Comparison of ENCODE assay signal across 21 cellular contexts in genomic region chr6:2773450-2773849, GRCh38. TPM values are rescaled to one million over a fixed set of nuclear protein-coding genes. Genes with fewer than 3 reads are reported as not detected.
DNase-seq lines count a peak whose midpoint lies in the region; ATAC-seq and TF ChIP-seq lines count a peak whose summit lies in the region.
"Had no signal": no experiment of that assay in that cellular context is flagged by ENCODE, and none has a peak within 500 bp of the region (broad histone marks: within the 10 kb centered on the region; RNA-seq: fewer than 3 reads in every experiment).

No MANE protein-coding gene starts in this region.

- H3K4me1 Mint-ChIP-seq in HFFc6 (ENCODE audit: low read depth) (peaks cover 43% of the 10 kb centered on the region), chondrocyte (ENCODE audit: low read depth) (peaks cover 42% of the 10 kb centered on the region)

- no peak for TF ChIP-seq CTCF in AG10803 (conservative IDR thresholded peaks at IDR 0.05; ENCODE audit: low read length)
- no peak for TF ChIP-seq CTCF in HFFc6 (IDR thresholded peaks at IDR 0.05)
- no peak for TF ChIP-seq CTCF in chondrocyte (IDR thresholded peaks at IDR 0.05)
- TF ChIP-seq CTCF in foreskin fibroblast (IDR thresholded peaks at IDR 0.05; ENCODE audit: low read depth, low read length), result no peak

- H3K27me3 Mint-ChIP-seq in HFFc6 (ENCODE audit: insufficient read depth), result no peaks in the 10 kb centered on the region
- H3K27me3 Mint-ChIP-seq in chondrocyte (ENCODE audit: low read depth), result no peaks in the 10 kb centered on the region
- H3K27me3 Mint-ChIP-seq: B cell had no signal

- H3K4me3 ChIP-seq in AG10803 (ENCODE audit: low read length) (no peak overlapping the region), foreskin fibroblast (ENCODE audit: low read depth in 1 of 2, low read length in 2 of 2) (no peak overlapping the region)
- H3K4me3 ChIP-seq: Peyer's patch had no signal

- H3K36me3 Mint-ChIP-seq in HFFc6 (ENCODE audit: low read depth), result peaks cover 19% of the 10 kb centered on the region
- no peaks in the 10 kb centered on the region for H3K36me3 Mint-ChIP-seq in chondrocyte (ENCODE audit: low read depth)

- H3K4me3 Mint-ChIP-seq in HFFc6, result no peak overlapping the region
- H3K4me3 Mint-ChIP-seq in chondrocyte (ENCODE audit: unreplicated experiment), result no peak overlapping the region
- H3K4me3 Mint-ChIP-seq: B cell, H9 had no signal

- H3K9me3 Mint-ChIP-seq in HFFc6 (no peaks in the 10 kb centered on the region), chondrocyte (ENCODE audit: low read depth) (no peaks in the 10 kb centered on the region)
- H3K9me3 Mint-ChIP-seq: H9 had no signal

- H3K27ac Mint-ChIP-seq in HFFc6, result peak overlapping the region; percentile 68
- H3K27ac Mint-ChIP-seq in chondrocyte (ENCODE audit: unreplicated experiment), result peak overlapping the region; percentile 58
- H3K27ac Mint-ChIP-seq: B cell, H9 had no signal

- peak; percentile 61 for DNase-seq in AG10803 (ENCODE audit: low read depth)
- peak; percentile 26 for DNase-seq in HFFc6
- DNase-seq in chondrocyte (ENCODE audit: low spot score), result no peak
- DNase-seq in foreskin fibroblast, result peak; percentile 24 to 67
- no peak for DNase-seq in erythroblast (lab: John Stamatoyannopoulos, UW)
- no peak for DNase-seq in NAMALWA (ENCODE audit: low spot score)
- DNase-seq: 8988T, DMS53, H9, KG1, NCI-H1105, NCI-H1694, NCI-H2081, NCI-H2171, NCI-H446, NCI-H526, Peyer's patch had no signal

- ATAC-seq in HG03432 (IDR thresholded peaks at IDR 0.05; ENCODE audit: unreplicated experiment) (no peak), GM21526 (IDR thresholded peaks at IDR 0.05; ENCODE audit: low FRiP score, unreplicated experiment) (no peak)
- ATAC-seq: SK-N-SH treated with all-trans-retinoic acid at 6 μM for 48 hours had no signal

- no peak for TF ChIP-seq POLR2A in erythroblast (IDR thresholded peaks at IDR 0.05; ENCODE audit: low read length)

RNA-seq across cellular contexts. Expression of gene WRNIP1, which starts 8.3 kb away (rescaled TPM):
- total RNA-seq in HFFc6 (2021; fragmentation: NEBNext Ultra II Directional; extraction: Animal tissue kit (Norgen Biotek cat#: 25700)), result 10 to 100 TPM; 31.9 to 40.4 (median 33.5) TPM
- 34.0 to 36.1 TPM (median 34.6 TPM) in 3 replicates for total RNA-seq in chondrocyte

RNA-seq across cellular contexts. Expression of gene MYLK4, which starts 22.7 kb away (rescaled TPM):
- total RNA-seq in HFFc6 (2021; fragmentation: NEBNext Ultra II Directional; extraction: Animal tissue kit (Norgen Biotek cat#: 25700)), result under 1 TPM; 0.10 to 0.21 (median 0.12) TPM
- total RNA-seq in chondrocyte, result 0.99 to 1.1 TPM (median 1.00 TPM) in 3 replicates

Comparison
In these comparisons a context has a peak if more than half of its experiments do, and no peak if none do; other contexts are left out.
1. DNase-seq: peak in AG10803 (single experiment), HFFc6 (single experiment) and foreskin fibroblast (2 of 2); none in chondrocyte (single experiment), erythroblast (0 of 2) and NAMALWA (single experiment).